ENCODE assay signal across 8 cellular contexts in genomic region chr7:100428199-100428966, GRCh38. TPM values are rescaled to one million over a fixed set of nuclear protein-coding genes. Genes with fewer than 3 reads are reported as not detected.
DNase-seq lines count a peak whose midpoint lies in the region; ATAC-seq and TF ChIP-seq lines count a peak whose summit lies in the region.

ZCWPW1 (minus strand) TSS chr7:100428703; CDS start chr7:100420649, 8,054 bp downstream.

- H3K27ac Mint-ChIP-seq in endodermal cell: peak within 1 kb of the TSS; percentile 100

- H3K4me3 Mint-ChIP-seq in endodermal cell: peak within 1 kb of the TSS; percentile 89

- H3K9me3 ChIP-seq in endodermal cell (ENCODE audit: control insufficient read depth, low read length): no peaks in the 10 kb centered on the region

- peak within 1 kb of the TSS; percentile 12 for H4K5ac ChIP-seq in mesendoderm (ENCODE audit: low read length)

- H3K27ac ChIP-seq in endodermal cell (ENCODE audit: low read depth, low read length): peak within 1 kb of the TSS; percentile 100
- H3K27ac ChIP-seq in mesendoderm (ENCODE audit: low read depth, low read length): peak within 1 kb of the TSS; percentile 99

- H3K4me1 Mint-ChIP-seq in endodermal cell: peaks cover 24% of the 10 kb centered on the region

- H3K79me1 ChIP-seq in mesendoderm (ENCODE audit: low read length): peaks cover 20% of the 10 kb centered on the region

- peak within 1 kb of the TSS; percentile 99 for H2BK5ac ChIP-seq in mesendoderm (ENCODE audit: low read length)

- peak within 1 kb of the TSS; percentile 94 for H3K9ac ChIP-seq in endodermal cell (ENCODE audit: extremely low read depth, low read length, poor library complexity, severe bottlenecking)
- peak within 1 kb of the TSS; percentile 97 for H3K9ac ChIP-seq in mesendoderm (ENCODE audit: low read length)

- 0 to 1% methylated on average over 39 to 66 of the region's 66 CpGs for WGBS in endodermal cell (ENCODE audit: insufficient coverage in 1 of 2, insufficient read length in 1 of 2), 2 experiments
- WGBS in mesendoderm (ENCODE audit: extremely low coverage, insufficient coverage, low lambda C conversion rate): no CpG with 5 or more reads among the region's 66 CpGs

- H3K4me3 ChIP-seq in endodermal cell (ENCODE audit: low read length) (peak within 1 kb of the TSS; percentile 97), mesendoderm (ENCODE audit: low read length) (peak within 1 kb of the TSS; percentile 76)

- H3K9me3 Mint-ChIP-seq in endodermal cell: peaks cover 7% of the 10 kb centered on the region

- no peak within 1 kb of the TSS for H2BK15ac ChIP-seq in mesendoderm (replicated peaks; ENCODE audit: low read depth)

- no peak within 1 kb of the TSS for H4K8ac ChIP-seq in mesendoderm (ENCODE audit: low read depth, low read length)

- peak within 1 kb of the TSS; percentile 97 for H3K4me2 ChIP-seq in mesendoderm (ENCODE audit: low read length)

- peak; percentile 42 for ATAC-seq in GM21381 (IDR thresholded peaks at IDR 0.05; ENCODE audit: unreplicated experiment)

- peaks cover 21% of the 10 kb centered on the region for H3K36me3 Mint-ChIP-seq in endodermal cell (ENCODE audit: low read depth)

- H2BK120ac ChIP-seq in mesendoderm (ENCODE audit: low read depth, low read length): no peak within 1 kb of the TSS

- H3K27me3 ChIP-seq in endodermal cell (ENCODE audit: control insufficient read depth, insufficient read depth, low read length, poor library complexity, severe bottlenecking) (no peaks in the 10 kb centered on the region), mesendoderm (ENCODE audit: insufficient read depth, low read length, poor library complexity) (no peaks in the 10 kb centered on the region)

- peak within 1 kb of the TSS; percentile 75 for H2AK5ac ChIP-seq in mesendoderm (ENCODE audit: low read length)

- H3K4ac ChIP-seq in mesendoderm (ENCODE audit: low read depth, low read length): no peak within 1 kb of the TSS

- H3K23ac ChIP-seq in mesendoderm (ENCODE audit: low read length): no peak within 1 kb of the TSS

- H3K56ac ChIP-seq in mesendoderm (ENCODE audit: low read length): peak within 1 kb of the TSS; percentile 100

- H3K18ac ChIP-seq in mesendoderm (ENCODE audit: low read length): peak within 1 kb of the TSS; percentile 99

- DNase-seq in COLO829 (ENCODE audit: low spot score): peak; percentile 99
- peak; percentile 55 to 98 (median 94) for DNase-seq in HUDEP-2 (lab: John Stamatoyannopoulos, UW; ENCODE audit: unreplicated experiment in 76 of 76)
- peak; percentile 98 for DNase-seq in NOMO-1 treated with dmso at 0.1 percent for 144 hours (lab: John Stamatoyannopoulos, UW; ENCODE audit: unreplicated experiment)
- DNase-seq in activated CD8-positive, alpha-beta memory T cell treated with anti-CD3 and anti-CD28 coated beads, Interleukin-2, amount 50 U/mL, for 24 hours (ENCODE audit: extremely low read depth): peak; percentile 92
- peak; percentile 97 for DNase-seq in endodermal cell
- peak; percentile 98 for DNase-seq in mesendoderm
- peak; percentile 94 for DNase-seq in stimulated activated CD8-positive, alpha-beta memory T cell treated with anti-CD3 and anti-CD28 coated beads, Interleukin-12 subunit alpha, Interleukin-12 subunit beta, amount 100 ng/mL, for 4 hours (ENCODE audit: low read depth)

- H3K79me2 ChIP-seq in mesendoderm (ENCODE audit: control insufficient read depth, insufficient read depth, low read length): peaks cover 33% of the 10 kb centered on the region

- no peak for TF ChIP-seq CTCF in endodermal cell (conservative IDR thresholded peaks at IDR 0.05)

- peaks cover 16% of the 10 kb centered on the region for H3K27me3 Mint-ChIP-seq in endodermal cell (ENCODE audit: insufficient read depth)

- H3K4me1 ChIP-seq in endodermal cell (ENCODE audit: control insufficient read depth, insufficient read depth, low read length) (peaks cover 18% of the 10 kb centered on the region), mesendoderm (ENCODE audit: control insufficient read depth, low read depth, low read length) (peaks cover 12% of the 10 kb centered on the region)

- H3K36me3 ChIP-seq in endodermal cell (ENCODE audit: control insufficient read depth, insufficient read depth, low read length) (peaks cover 26% of the 10 kb centered on the region), mesendoderm (ENCODE audit: control insufficient read depth, insufficient read depth, low read length) (peaks cover 5% of the 10 kb centered on the region)

RNA-seq across cellular contexts. Expression of gene ZCWPW1, which starts in this region (rescaled TPM):
- 1 to 10 TPM; 1.9 to 2.3 TPM for total RNA-seq in endodermal cell
- polyA plus RNA-seq in endodermal cell (2013, experiment 1 of 2): 2.0 TPM
- polyA plus RNA-seq in endodermal cell (2013, experiment 2 of 2): 2.4 TPM
- 1.1 TPM for polyA plus RNA-seq in mesendoderm (2013, experiment 1 of 2)
- 0.95 TPM for polyA plus RNA-seq in mesendoderm (2013, experiment 2 of 2)

Comparison
In these comparisons a context has a peak if more than half of its experiments do, and no peak if none do; other contexts are left out.
1. Peak in every context shown above with its lines: DNase-seq, ATAC-seq, H3K4me3 ChIP-seq and H3K27ac ChIP-seq.